In genomic region chr7:150753826-150754603, GRCh38 we compare ENCODE assay signal across 8 cellular contexts. TPM values are rescaled to one million over a fixed set of nuclear protein-coding genes. Genes with fewer than 3 reads are reported as not detected.
DNase-seq lines count a peak whose midpoint lies in the region; ATAC-seq and TF ChIP-seq lines count a peak whose summit lies in the region.

No MANE protein-coding gene starts in this region.

- CTCF ChIA-PET in activated naive CD4-positive, alpha-beta T cell treated with anti-CD3 and anti-CD28 coated beads, Interleukin-2, amount 10 ng/mL, durations not matched to agents 7 days and 5 days (lab: Charles Lee), result interaction anchor here (0.7 to 4.7 kb wide), 9 partner anchors 8 to 347 kb away, joined by 3 to 72 read pairs (median 6); partner anchors contain the start of genes GIMAP4, GIMAP6 and GIMAP8

- peak overlapping the region; percentile 31 for H3K4me3 Mint-ChIP-seq in activated naive CD4-positive, alpha-beta T cell treated with anti-CD3 and anti-CD28 coated beads, Interleukin-2, amount 10 ng/mL, durations not matched to agents 7 days and 5 days
- H3K4me3 Mint-ChIP-seq in activated naive CD8-positive, alpha-beta T cell treated with anti-CD3 and anti-CD28 coated beads, Interleukin-2, amount 10 ng/mL, durations not matched to agents 7 days and 5 days, result peak overlapping the region; percentile 55
- H3K4me3 Mint-ChIP-seq in neural progenitor cell, result no peak overlapping the region

- H3K4me3 ChIP-seq in Loucy (ENCODE audit: low read length, poor library complexity, severe bottlenecking), result no peak overlapping the region
- no peak overlapping the region for H3K4me3 ChIP-seq in neural progenitor cell
- no peak overlapping the region for H3K4me3 ChIP-seq in testis

- H3K36me3 Mint-ChIP-seq in activated naive CD4-positive, alpha-beta T cell treated with anti-CD3 and anti-CD28 coated beads, Interleukin-2, amount 10 ng/mL, durations not matched to agents 7 days and 5 days, result peaks cover 11% of the 10 kb centered on the region
- H3K36me3 Mint-ChIP-seq in activated naive CD8-positive, alpha-beta T cell treated with anti-CD3 and anti-CD28 coated beads, Interleukin-2, amount 10 ng/mL, durations not matched to agents 7 days and 5 days, result no peaks in the 10 kb centered on the region
- H3K36me3 Mint-ChIP-seq in neural progenitor cell, result no peaks in the 10 kb centered on the region

- intact Hi-C loops in testis (cut with DNase I; ENCODE audit: low total_unique reads), result no loop called here

- H3F3A ChIP-seq in Loucy (ENCODE audit: low read depth) (peaks cover 9% of the 10 kb centered on the region; the same call in 1 of the 2 replicates), neural progenitor cell (ENCODE audit: low read depth) (no peaks in the 10 kb centered on the region)

- DNase-seq in activated naive CD4-positive, alpha-beta T cell treated with anti-CD3 and anti-CD28 coated beads, Interleukin-2, amount 10 ng/mL, durations not matched to agents 7 days and 5 days, result no peak
- DNase-seq in activated naive CD4-positive, alpha-beta T cell (lab: John Stamatoyannopoulos, UW), result no peak
- DNase-seq in activated naive CD8-positive, alpha-beta T cell treated with anti-CD3 and anti-CD28 coated beads, Interleukin-2, amount 10 ng/mL, durations not matched to agents 7 days and 5 days, result no peak
- DNase-seq in neural progenitor cell (ENCODE audit: low spot score) (peak; percentile 35), NCI-H2029 (lab: John Stamatoyannopoulos, UW) (no peak), testis (no peak), mesenteric fat pad (ENCODE audit: low spot score) (no peak)

- no peak overlapping the region for H3K27ac ChIP-seq in neural progenitor cell
- H3K27ac ChIP-seq in testis, result no peak overlapping the region

- no peaks in the 10 kb centered on the region for H3K9me2 ChIP-seq in Loucy (replicated peaks; ENCODE audit: low read depth, low read length)

- no peaks in the 10 kb centered on the region for H3K27me3 ChIP-seq in Loucy (ENCODE audit: insufficient read depth, low read length, poor library complexity, severe bottlenecking)
- H3K27me3 ChIP-seq in neural progenitor cell, result peaks cover 87% of the 10 kb centered on the region
- no peaks in the 10 kb centered on the region for H3K27me3 ChIP-seq in testis

- ATAC-seq in activated naive CD8-positive, alpha-beta T cell treated with anti-CD3 and anti-CD28 coated beads, Interleukin-2, amount 10 ng/mL, durations not matched to agents 7 days and 5 days (ENCODE audit: low read depth), result peak; percentile 23

- peak overlapping the region; percentile 92 for H3K27ac Mint-ChIP-seq in activated naive CD4-positive, alpha-beta T cell treated with anti-CD3 and anti-CD28 coated beads, Interleukin-2, amount 10 ng/mL, durations not matched to agents 7 days and 5 days
- peak overlapping the region; percentile 92 for H3K27ac Mint-ChIP-seq in activated naive CD8-positive, alpha-beta T cell treated with anti-CD3 and anti-CD28 coated beads, Interleukin-2, amount 10 ng/mL, durations not matched to agents 7 days and 5 days
- no peak overlapping the region for H3K27ac Mint-ChIP-seq in neural progenitor cell

- H3K9me3 ChIP-seq in Loucy (ENCODE audit: insufficient read depth, low read depth, low read length) (no peaks in the 10 kb centered on the region), neural progenitor cell (ENCODE audit: low read depth) (no peaks in the 10 kb centered on the region), testis (no peaks in the 10 kb centered on the region)

- H4K20me1 ChIP-seq in Loucy (ENCODE audit: insufficient read depth, low read length, poor library complexity, severe bottlenecking) (no peaks in the 10 kb centered on the region), neural progenitor cell (ENCODE audit: low read depth) (no peaks in the 10 kb centered on the region)

- H3K9ac ChIP-seq in Loucy (ENCODE audit: low read depth, low read length, poor library complexity, severe bottlenecking) (no peak overlapping the region), neural progenitor cell (no peak overlapping the region)

- no peaks in the 10 kb centered on the region for H3K27me3 Mint-ChIP-seq in activated naive CD4-positive, alpha-beta T cell treated with anti-CD3 and anti-CD28 coated beads, Interleukin-2, amount 10 ng/mL, durations not matched to agents 7 days and 5 days
- H3K27me3 Mint-ChIP-seq in activated naive CD8-positive, alpha-beta T cell treated with anti-CD3 and anti-CD28 coated beads, Interleukin-2, amount 10 ng/mL, durations not matched to agents 7 days and 5 days, result peaks cover 2% of the 10 kb centered on the region
- H3K27me3 Mint-ChIP-seq in neural progenitor cell (ENCODE audit: insufficient read depth, low read depth), result peaks cover 4% of the 10 kb centered on the region

- peaks cover 77% of the 10 kb centered on the region for H3K4me1 Mint-ChIP-seq in activated naive CD4-positive, alpha-beta T cell treated with anti-CD3 and anti-CD28 coated beads, Interleukin-2, amount 10 ng/mL, durations not matched to agents 7 days and 5 days
- peaks cover 55% of the 10 kb centered on the region for H3K4me1 Mint-ChIP-seq in activated naive CD8-positive, alpha-beta T cell treated with anti-CD3 and anti-CD28 coated beads, Interleukin-2, amount 10 ng/mL, durations not matched to agents 7 days and 5 days
- H3K4me1 Mint-ChIP-seq in neural progenitor cell, result peaks cover under 1% of the 10 kb centered on the region

- no peaks in the 10 kb centered on the region for H3K79me2 ChIP-seq in Loucy (ENCODE audit: insufficient read depth, low read length)
- no peaks in the 10 kb centered on the region for H3K79me2 ChIP-seq in neural progenitor cell (ENCODE audit: low read depth)

- POLR2A ChIA-PET in activated naive CD8-positive, alpha-beta T cell treated with anti-CD3 and anti-CD28 coated beads, Interleukin-2, amount 10 ng/mL, durations not matched to agents 7 days and 5 days (lab: Charles Lee), result interaction anchor here (0.7 to 3.9 kb wide), 7 partner anchors 11 to 347 kb away, joined by 3 to 67 read pairs (median 28); partner anchors contain the start of genes GIMAP1, GIMAP4, GIMAP5 and GIMAP8

- TF ChIP-seq CTCF in Loucy (conservative IDR thresholded peaks at IDR 0.05; ENCODE audit: low read length) (peak; percentile 75), neural progenitor cell (IDR thresholded peaks at IDR 0.05) (peak; percentile 56), testis (IDR thresholded peaks at IDR 0.05) (no peak)

- H3K4me1 ChIP-seq in Loucy (ENCODE audit: insufficient read depth, low read length, poor library complexity, severe bottlenecking), result peaks cover 34% of the 10 kb centered on the region
- no peaks in the 10 kb centered on the region for H3K4me1 ChIP-seq in neural progenitor cell
- H3K4me1 ChIP-seq in testis, result no peaks in the 10 kb centered on the region

- H3K4me2 ChIP-seq in Loucy (ENCODE audit: low read depth, low read length, poor library complexity, severe bottlenecking) (peak overlapping the region; percentile 22), neural progenitor cell (no peak overlapping the region)

- no peaks in the 10 kb centered on the region for H3K36me3 ChIP-seq in Loucy (ENCODE audit: insufficient read depth, low read length)
- H3K36me3 ChIP-seq in neural progenitor cell, result no peaks in the 10 kb centered on the region
- H3K36me3 ChIP-seq in testis (ENCODE audit: low read depth, missing control alignments), result no peaks in the 10 kb centered on the region

- no peak for TF ChIP-seq POLR2A in testis (IDR thresholded peaks at IDR 0.05)

- H2AFZ ChIP-seq in Loucy (ENCODE audit: low read length) (no peak overlapping the region), neural progenitor cell (replicated peaks) (no peak overlapping the region)

- 47 to 55% methylated on average over 3 of the region's 3 CpGs for WGBS in testis, 2 donors

- no peaks in the 10 kb centered on the region for H3K9me3 Mint-ChIP-seq in activated naive CD4-positive, alpha-beta T cell treated with anti-CD3 and anti-CD28 coated beads, Interleukin-2, amount 10 ng/mL, durations not matched to agents 7 days and 5 days
- H3K9me3 Mint-ChIP-seq in activated naive CD8-positive, alpha-beta T cell treated with anti-CD3 and anti-CD28 coated beads, Interleukin-2, amount 10 ng/mL, durations not matched to agents 7 days and 5 days, result no peaks in the 10 kb centered on the region
- H3K9me3 Mint-ChIP-seq in neural progenitor cell, result no peaks in the 10 kb centered on the region

RNA-seq across cellular contexts. Expression of gene GIMAP5, which starts 16.8 kb away (rescaled TPM):
- total RNA-seq in activated naive CD8-positive, alpha-beta T cell treated with anti-CD3 and anti-CD28 coated beads, Interleukin-2, amount 10 ng/mL, durations not matched to agents 7 days and 5 days, result 100 to 1,000 TPM; 112 to 123 TPM
- total RNA-seq in neural progenitor cell (ENCODE audit: low replicate concordance) (0.03 TPM in 1 of 2 replicates, not detected in the other), testis (10 to 100 TPM in 1 of 2 donors, 1 to 10 TPM in 1; 8.4 to 10.6 TPM), mesenteric fat pad (26.6 TPM)
- polyA plus RNA-seq in testis (ENCODE audit: insufficient read depth, low read depth, low replicate concordance), result 13.6 TPM

RNA-seq across cellular contexts. Expression of gene GIMAP1, which starts 37.6 kb away (rescaled TPM):
- 10 to 100 TPM; 42.1 to 43.0 TPM for total RNA-seq in activated naive CD8-positive, alpha-beta T cell treated with anti-CD3 and anti-CD28 coated beads, Interleukin-2, amount 10 ng/mL, durations not matched to agents 7 days and 5 days
- not detected in 2 replicates for total RNA-seq in neural progenitor cell (ENCODE audit: low replicate concordance)
- total RNA-seq in testis, result 1 to 10 TPM; 1.4 to 1.7 TPM
- polyA plus RNA-seq in testis (ENCODE audit: insufficient read depth, low read depth, low replicate concordance), result 2.8 TPM
- total RNA-seq in mesenteric fat pad, result 4.4 TPM

RNA-seq across cellular contexts. Expression of gene TMEM176B, which starts 46.1 kb away (rescaled TPM):
- total RNA-seq in activated naive CD8-positive, alpha-beta T cell treated with anti-CD3 and anti-CD28 coated beads, Interleukin-2, amount 10 ng/mL, durations not matched to agents 7 days and 5 days, result under 1 TPM; 0.61 to 0.82 TPM
- total RNA-seq in neural progenitor cell (ENCODE audit: low replicate concordance) (0.54 and 1.1 TPM in 2 replicates), testis (1 to 10 TPM; 3.9 to 6.6 TPM), mesenteric fat pad (57.8 TPM)
- 69.3 TPM for polyA plus RNA-seq in testis (ENCODE audit: insufficient read depth, low read depth, low replicate concordance)

RNA-seq across cellular contexts. Expression of gene TMEM176A, which starts 46.6 kb away (rescaled TPM):
- total RNA-seq in activated naive CD8-positive, alpha-beta T cell treated with anti-CD3 and anti-CD28 coated beads, Interleukin-2, amount 10 ng/mL, durations not matched to agents 7 days and 5 days, result under 1 TPM in 1 of 2 experiments, not detected in 1; 0.54 TPM
- 0.62 TPM in 1 of 2 replicates, not detected in the other for total RNA-seq in neural progenitor cell (ENCODE audit: low replicate concordance)
- total RNA-seq in testis, result 1 to 10 TPM; 1.6 to 4.2 TPM
- polyA plus RNA-seq in testis (ENCODE audit: insufficient read depth, low read depth, low replicate concordance), result 34.7 TPM
- 64.3 TPM for total RNA-seq in mesenteric fat pad

Comparison
In these comparisons a context has a peak if more than half of its experiments do, and no peak if none do; other contexts are left out.
1. CTCF ChIP-seq: peak in Loucy (single experiment) and neural progenitor cell (single experiment); none in testis (0 of 3).